ENCODE assay signal across 22 cellular contexts in genomic region chr6:44678252-44678935, GRCh38.
DNase-seq lines count a peak whose midpoint lies in the region; ATAC-seq, FAIRE-seq and TF ChIP-seq lines count a peak whose summit lies in the region.
"Had no signal": no experiment of that assay in that cellular context is flagged by ENCODE, and none has a peak within 500 bp of the region (broad histone marks: within the 10 kb centered on the region; RNA-seq: fewer than 3 reads in every experiment).

No MANE protein-coding gene starts in this region.

- H3K4me1 ChIP-seq in PC-9 (replicated peaks; ENCODE audit: insufficient read depth), result peaks cover 21% of the 10 kb centered on the region

- no peaks in the 10 kb centered on the region for H4K20me1 ChIP-seq in PC-9 (ENCODE audit: insufficient read depth)

- no peaks in the 10 kb centered on the region for H3K9me2 ChIP-seq in PC-9 (ENCODE audit: insufficient read depth)

- H3K27me3 Mint-ChIP-seq in activated CD8-positive, alpha-beta T cell treated with anti-CD3 and anti-CD28 coated beads, Interleukin-2, amount 10 ng/mL, durations not matched to agents 7 days and 5 days (ENCODE audit: low read depth), result peaks cover 4% of the 10 kb centered on the region
- H3K27me3 Mint-ChIP-seq in activated CD8-positive, alpha-beta T cell treated with anti-CD3 and anti-CD28 coated beads for 36 hours, result peaks cover 2% of the 10 kb centered on the region
- no peaks in the 10 kb centered on the region for H3K27me3 Mint-ChIP-seq in osteocyte (ENCODE audit: unreplicated experiment)
- H3K27me3 Mint-ChIP-seq in activated CD4-positive, alpha-beta T cell treated with anti-CD3 and anti-CD28 coated beads for 36 hours, result no peaks in the 10 kb centered on the region

- intact Hi-C loops in activated CD8-positive, alpha-beta T cell treated with anti-CD3 and anti-CD28 coated beads for 36 hours (cut with micrococcal nuclease), result no loop called here
- intact Hi-C loops in activated CD4-positive, alpha-beta T cell treated with anti-CD3 and anti-CD28 coated beads for 36 hours (cut with DNase I, micrococcal nuclease), result no loop called here
- intact Hi-C loops in PC-9 (cut with micrococcal nuclease; ENCODE audit: unreplicated experiment), result no loop called here

- no peak for ATAC-seq in activated CD8-positive, alpha-beta T cell treated with anti-CD3 and anti-CD28 coated beads, Interleukin-2, amount 10 ng/mL, durations not matched to agents 7 days and 5 days
- ATAC-seq in activated CD8-positive, alpha-beta T cell treated with anti-CD3 and anti-CD28 coated beads for 36 hours, result no peak
- ATAC-seq in activated CD4-positive, alpha-beta T cell treated with anti-CD3 and anti-CD28 coated beads for 36 hours, result no peak
- ATAC-seq: GM12878, K562 had no signal

- peak; percentile 72 for FAIRE-seq in urothelium cell line (lab: Jason Lieb, UNC)
- FAIRE-seq: GM12878, K562 had no signal

- H3K27ac Mint-ChIP-seq in activated CD8-positive, alpha-beta T cell treated with anti-CD3 and anti-CD28 coated beads, Interleukin-2, amount 10 ng/mL, durations not matched to agents 7 days and 5 days, result no peak overlapping the region
- no peak overlapping the region for H3K27ac Mint-ChIP-seq in activated CD8-positive, alpha-beta T cell treated with anti-CD3 and anti-CD28 coated beads for 36 hours
- no peak overlapping the region for H3K27ac Mint-ChIP-seq in osteocyte (ENCODE audit: unreplicated experiment)
- no peak overlapping the region for H3K27ac Mint-ChIP-seq in activated CD4-positive, alpha-beta T cell treated with anti-CD3 and anti-CD28 coated beads for 36 hours
- H3K27ac Mint-ChIP-seq: B cell; CD8-positive, alpha-beta memory T cell had no signal

- H3K4me3 Mint-ChIP-seq in activated CD8-positive, alpha-beta T cell treated with anti-CD3 and anti-CD28 coated beads, Interleukin-2, amount 10 ng/mL, durations not matched to agents 7 days and 5 days, result no peak overlapping the region
- no peak overlapping the region for H3K4me3 Mint-ChIP-seq in activated CD8-positive, alpha-beta T cell treated with anti-CD3 and anti-CD28 coated beads for 36 hours
- H3K4me3 Mint-ChIP-seq in osteocyte (ENCODE audit: unreplicated experiment), result no peak overlapping the region
- no peak overlapping the region for H3K4me3 Mint-ChIP-seq in activated CD4-positive, alpha-beta T cell treated with anti-CD3 and anti-CD28 coated beads for 36 hours
- H3K4me3 Mint-ChIP-seq: B cell; CD8-positive, alpha-beta memory T cell had no signal

- no peak overlapping the region for H2AFZ ChIP-seq in PC-9

- CTCF ChIA-PET in activated CD8-positive, alpha-beta T cell treated with anti-CD3 and anti-CD28 coated beads, Interleukin-2, amount 10 ng/mL, durations not matched to agents 7 days and 5 days (lab: Charles Lee), result interaction anchor here (0.6 to 2.6 kb wide), 3 partner anchors 23 to 697 kb away, joined by 3 to 7 read pairs (median 4); no protein-coding TSS in a partner anchor
- CTCF ChIA-PET in activated CD8-positive, alpha-beta T cell treated with anti-CD3 and anti-CD28 coated beads for 36 hours (lab: Charles Lee), result interaction anchor here (1.7 kb wide), 1 partner anchor 22 kb away, joined by 5 read pairs; no protein-coding TSS in a partner anchor
- CTCF ChIA-PET in activated CD4-positive, alpha-beta T cell treated with anti-CD3 and anti-CD28 coated beads for 36 hours (lab: Charles Lee), result interaction anchor here (0.6 kb wide), 1 partner anchor 23 kb away, joined by 3 read pairs; no protein-coding TSS in a partner anchor
- CTCF ChIA-PET in PC-9 (lab: Charles Lee), result no interaction called here

- peak; percentile 4 for DNase-seq in activated CD8-positive, alpha-beta T cell treated with anti-CD3 and anti-CD28 coated beads, Interleukin-2, amount 10 ng/mL, durations not matched to agents 7 days and 5 days
- no peak for DNase-seq in activated CD8-positive, alpha-beta T cell treated with anti-CD3 and anti-CD28 coated beads for 36 hours
- DNase-seq in WERI-Rb-1, result no peak
- peak; percentile 75 for DNase-seq in osteocyte (ENCODE audit: extremely low spot score, unreplicated experiment)
- DNase-seq in urothelium cell line (ENCODE audit: low spot score), result no peak
- no peak for DNase-seq in activated CD4-positive, alpha-beta T cell treated with anti-CD3 and anti-CD28 coated beads for 36 hours
- no peak for DNase-seq in PC-9
- DNase-seq: CD8-positive, alpha-beta memory T cell; DMS 273 treated with DMSO at 0.1 percent for 48 hours; DMS79; EL; GDM1; MV-4-11; NCI-H2029 treated with DMSO at 0.1 percent for 48 hours; NCI-H526 treated with DMSO at 0.1 percent for 48 hours; SHP77 had no signal

- no peak for TF ChIP-seq CTCF in activated CD8-positive, alpha-beta T cell treated with anti-CD3 and anti-CD28 coated beads for 36 hours (IDR thresholded peaks at IDR 0.05)
- TF ChIP-seq CTCF in WERI-Rb-1 (IDR thresholded peaks at IDR 0.05; ENCODE audit: low read depth, low read length) (no peak), osteocyte (IDR thresholded peaks at IDR 0.05) (no peak), PC-9 (conservative IDR thresholded peaks at IDR 0.05) (no peak)

- no peaks in the 10 kb centered on the region for H3K4me1 Mint-ChIP-seq in activated CD8-positive, alpha-beta T cell treated with anti-CD3 and anti-CD28 coated beads, Interleukin-2, amount 10 ng/mL, durations not matched to agents 7 days and 5 days (ENCODE audit: low read depth)
- peaks cover 2% of the 10 kb centered on the region for H3K4me1 Mint-ChIP-seq in activated CD8-positive, alpha-beta T cell treated with anti-CD3 and anti-CD28 coated beads for 36 hours (ENCODE audit: low read depth)
- H3K4me1 Mint-ChIP-seq in osteocyte (ENCODE audit: unreplicated experiment), result peaks cover 26% of the 10 kb centered on the region
- H3K4me1 Mint-ChIP-seq in activated CD4-positive, alpha-beta T cell treated with anti-CD3 and anti-CD28 coated beads for 36 hours, result no peaks in the 10 kb centered on the region
- H3K4me1 Mint-ChIP-seq: B cell; CD8-positive, alpha-beta memory T cell had no signal

- no peak overlapping the region for H3K4me2 ChIP-seq in PC-9

- no peaks in the 10 kb centered on the region for H3K27me3 ChIP-seq in WERI-Rb-1 (ENCODE audit: insufficient read depth, low read depth, severe bottlenecking)
- 0 out of 2 replicates have a peak, but pooled peaks cover 6% of the 10 kb centered on the region for H3K27me3 ChIP-seq in PC-9 (ENCODE audit: insufficient read depth, low read depth)

- H3K27ac ChIP-seq in WERI-Rb-1 (peak overlapping the region; percentile 95), PC-9 (no peak overlapping the region)
- H3K27ac ChIP-seq: 22Rv1, C4-2B, RWPE1 had no signal

- H3K79me2 ChIP-seq in PC-9 (ENCODE audit: low read depth), result no peaks in the 10 kb centered on the region

- peaks cover 9% of the 10 kb centered on the region; the same call in 1 of the 2 replicates for H3F3A ChIP-seq in PC-9 (ENCODE audit: insufficient read depth, low read depth)

- H3K9me3 Mint-ChIP-seq in activated CD8-positive, alpha-beta T cell treated with anti-CD3 and anti-CD28 coated beads, Interleukin-2, amount 10 ng/mL, durations not matched to agents 7 days and 5 days (ENCODE audit: insufficient read depth), result no peaks in the 10 kb centered on the region
- no peaks in the 10 kb centered on the region for H3K9me3 Mint-ChIP-seq in activated CD8-positive, alpha-beta T cell treated with anti-CD3 and anti-CD28 coated beads for 36 hours
- no peaks in the 10 kb centered on the region for H3K9me3 Mint-ChIP-seq in osteocyte (ENCODE audit: unreplicated experiment)
- H3K9me3 Mint-ChIP-seq in activated CD4-positive, alpha-beta T cell treated with anti-CD3 and anti-CD28 coated beads for 36 hours (ENCODE audit: low read depth), result no peaks in the 10 kb centered on the region

- no peaks in the 10 kb centered on the region for H3K36me3 Mint-ChIP-seq in activated CD8-positive, alpha-beta T cell treated with anti-CD3 and anti-CD28 coated beads, Interleukin-2, amount 10 ng/mL, durations not matched to agents 7 days and 5 days (ENCODE audit: low read depth)
- H3K36me3 Mint-ChIP-seq in activated CD8-positive, alpha-beta T cell treated with anti-CD3 and anti-CD28 coated beads for 36 hours (ENCODE audit: low read depth), result no peaks in the 10 kb centered on the region
- no peaks in the 10 kb centered on the region for H3K36me3 Mint-ChIP-seq in osteocyte (ENCODE audit: unreplicated experiment)
- no peaks in the 10 kb centered on the region for H3K36me3 Mint-ChIP-seq in activated CD4-positive, alpha-beta T cell treated with anti-CD3 and anti-CD28 coated beads for 36 hours (ENCODE audit: low read depth)
- H3K36me3 Mint-ChIP-seq: CD8-positive, alpha-beta memory T cell had no signal

- H3K4me3 ChIP-seq in WERI-Rb-1 (ENCODE audit: low read depth, low read length) (no peak overlapping the region), PC-9 (no peak overlapping the region)
- H3K4me3 ChIP-seq: GM12878, K562 had no signal

- BruUV-seq in PC-9 (replicated peaks; lab: Mats Ljungman, UMichigan), result no TSS peak

- H3K36me3 ChIP-seq in WERI-Rb-1, result no peaks in the 10 kb centered on the region
- H3K36me3 ChIP-seq in PC-9 (ENCODE audit: low read depth), result no peaks in the 10 kb centered on the region

- POLR2A ChIA-PET in activated CD8-positive, alpha-beta T cell treated with anti-CD3 and anti-CD28 coated beads, Interleukin-2, amount 10 ng/mL, durations not matched to agents 7 days and 5 days (lab: Charles Lee), result no interaction called here
- POLR2A ChIA-PET in activated CD8-positive, alpha-beta T cell treated with anti-CD3 and anti-CD28 coated beads for 36 hours (lab: Charles Lee), result interaction anchor here (1.0 kb wide), 1 partner anchor 11 kb away, joined by 3 read pairs; no protein-coding TSS in a partner anchor
- POLR2A ChIA-PET in activated CD4-positive, alpha-beta T cell treated with anti-CD3 and anti-CD28 coated beads for 36 hours (lab: Charles Lee), result no interaction called here
- POLR2A ChIA-PET in PC-9 (lab: Charles Lee; ENCODE audit: unreplicated experiment), result no interaction called here

- no peaks in the 10 kb centered on the region for H3K9me3 ChIP-seq in WERI-Rb-1 (ENCODE audit: severe bottlenecking)
- H3K9me3 ChIP-seq in PC-9 (ENCODE audit: insufficient read depth, low read depth), result no peaks in the 10 kb centered on the region

Comparison
In these comparisons a context has a peak if more than half of its experiments do, and no peak if none do; other contexts are left out.
1. DNase-seq: peak in activated CD8-positive, alpha-beta T cell treated with anti-CD3 and anti-CD28 coated beads, Interleukin-2, amount 10 ng/mL, durations not matched to agents 7 days and 5 days (single experiment) and osteocyte (single experiment); none in activated CD8-positive, alpha-beta T cell treated with anti-CD3 and anti-CD28 coated beads for 36 hours (single experiment), WERI-Rb-1 (single experiment), urothelium cell line (single experiment), activated CD4-positive, alpha-beta T cell treated with anti-CD3 and anti-CD28 coated beads for 36 hours (single experiment) and PC-9 (0 of 2).